Comparison of ENCODE assay signal across 8 cellular contexts in genomic region chr3:196502775-196503181, GRCh38. TPM values are rescaled to one million over a fixed set of nuclear protein-coding genes. Genes with fewer than 3 reads are reported as not detected.
DNase-seq lines count a peak whose midpoint lies in the region; ATAC-seq and TF ChIP-seq lines count a peak whose summit lies in the region.

No MANE protein-coding gene starts in this region.

- TF ChIP-seq CTCF in CD14-positive monocyte (IDR thresholded peaks at IDR 0.05) (no peak), astrocyte of the spinal cord (IDR thresholded peaks at IDR 0.05; ENCODE audit: low read depth, low read length) (no peak), retinal pigment epithelial cell (conservative IDR thresholded peaks at IDR 0.05; ENCODE audit: low read depth, low read length) (no peak)

- H3K9me3 Mint-ChIP-seq in CD14-positive monocyte: peaks cover 4 to 15% (median 9%) of the 10 kb centered on the region in 7 donors

- H3K4me3 ChIP-seq in astrocyte of the spinal cord (ENCODE audit: low read depth, low read length): peak overlapping the region; percentile 96
- H3K4me3 ChIP-seq in retinal pigment epithelial cell (ENCODE audit: low read length): peak overlapping the region; percentile 70

- peaks cover 40% of the 10 kb centered on the region for H3K4me1 Mint-ChIP-seq in CD14-positive monocyte

- in situ Hi-C loops in KBM-7 (cut with MboI; ENCODE audit: low pct_unique_long_range_greater_than_20kb, low sequenced_read_pairs) (loop anchor here (25.0 kb wide), 1 partner anchor 465 kb away; no protein-coding TSS in a partner anchor), astrocyte of the spinal cord (cut with HindIII; ENCODE audit: low sequenced_read_pairs) (no loop called here)

- intact Hi-C loops in CD14-positive monocyte (cut with micrococcal nuclease): loop anchor here in 1 of 2 donors (5.0 kb wide), 1 partner anchor 70 kb away; the partner anchor contains the start of gene UBXN7

- peaks cover 0 to 2% (median 1%) of the 10 kb centered on the region in 3 donors for H3K27me3 Mint-ChIP-seq in CD14-positive monocyte (ENCODE audit: low read depth in 3 of 3)

- ATAC-seq in GM21360 (IDR thresholded peaks at IDR 0.05; ENCODE audit: unreplicated experiment): peak; percentile 7
- ATAC-seq in GM18505 (IDR thresholded peaks at IDR 0.05; ENCODE audit: unreplicated experiment): no peak

- peaks cover 12 to 20% of the 10 kb centered on the region in 2 donors for H3K36me3 Mint-ChIP-seq in CD14-positive monocyte

- TF ChIP-seq POLR2A in GM18505 (IDR thresholded peaks at IDR 0.05; ENCODE audit: borderline replicate concordance, extremely low read depth, insufficient read depth, insufficient read length): no peak

- peak overlapping the region; percentile 99 for H3K4me3 Mint-ChIP-seq in CD14-positive monocyte

- peak overlapping the region; percentile 96 to 99 (median 97) for H3K27ac Mint-ChIP-seq in CD14-positive monocyte

- DNase-seq in CD14-positive monocyte (ENCODE audit: low spot score) (peak; percentile 56), KBM-7 (peak; percentile 68), T-helper 9 cell (peak; percentile 52), astrocyte of the spinal cord (ENCODE audit: low read depth, low spot score) (peak; percentile 92), hippocampal formation (lab: John Stamatoyannopoulos, UW) (peak; percentile 11 to 45), retinal pigment epithelial cell (ENCODE audit: low read depth) (peak; percentile 43)

RNA-seq across cellular contexts. Expression of gene RNF168, which starts 0.8 kb away (rescaled TPM):
- 1 to 10 TPM; 4.4 to 6.7 TPM for polyA plus RNA-seq in CD14-positive monocyte

RNA-seq across cellular contexts. Expression of gene SMCO1, which starts 12.4 kb away (rescaled TPM):
- not detected for polyA plus RNA-seq in CD14-positive monocyte

Comparison
In these comparisons a context has a peak if more than half of its experiments do, and no peak if none do; other contexts are left out.
1. DNase-seq: peak in every context shown above with its lines; median percentile 92 in astrocyte of the spinal cord; 68 in KBM-7; 56 in CD14-positive monocyte; 52 in T-helper 9 cell; 43 in retinal pigment epithelial cell; 28 in hippocampal formation.